8 cellular contexts compared by ENCODE assay signal in the genomic region with DNA sequence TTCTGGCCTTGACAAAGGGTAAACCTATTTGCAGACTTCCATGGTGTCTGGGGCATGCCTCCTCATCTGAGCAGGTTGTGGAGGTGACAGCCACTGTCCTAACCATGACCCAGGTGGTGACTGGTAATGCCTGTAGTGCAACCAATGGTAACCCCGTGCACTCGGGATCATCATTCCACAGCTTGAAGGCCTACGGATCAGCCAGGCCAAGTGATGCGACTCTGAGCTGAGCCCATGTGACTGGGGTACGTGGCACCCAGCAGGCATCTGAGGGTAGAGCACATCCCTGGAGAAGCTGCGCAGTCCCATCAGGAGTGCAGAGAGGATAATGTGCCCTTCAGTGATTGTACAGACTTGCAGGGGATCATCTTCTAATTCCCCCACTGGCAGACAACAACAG.
"Had no signal": no experiment of that assay in that cellular context is flagged by ENCODE, and none has a peak within 500 bp of the region (broad histone marks: within the 10 kb centered on the region; RNA-seq: fewer than 3 reads in every experiment).

No MANE protein-coding gene starts in this region.

- ATAC-seq: HCT116 had no signal

- H3K9me3 Mint-ChIP-seq: HFFc6, IgD-negative memory B cell had no signal

- H3K4me1 Mint-ChIP-seq: IgD-negative memory B cell had no signal

- H3K9ac ChIP-seq: GM23248 had no signal

- H3K4me1 ChIP-seq: HAP-1 had no signal

- H3K27ac ChIP-seq: GM23248, HL-60 had no signal

- H2AFZ ChIP-seq: GM23248 had no signal

- H3K4me3 Mint-ChIP-seq: HFFc6, IgD-negative memory B cell had no signal

- H3K4me3 ChIP-seq: GM23248, HAP-1 had no signal

- H3K27ac Mint-ChIP-seq: HFFc6 had no signal

- H3K27me3 Mint-ChIP-seq: IgD-negative memory B cell had no signal

- DNase-seq: GM23248, GOT3, H7, HFFc6 had no signal

- H3K9me3 ChIP-seq: HAP-1 had no signal
